1 cellular context compared by ENCODE assay signal in the genomic region with DNA sequence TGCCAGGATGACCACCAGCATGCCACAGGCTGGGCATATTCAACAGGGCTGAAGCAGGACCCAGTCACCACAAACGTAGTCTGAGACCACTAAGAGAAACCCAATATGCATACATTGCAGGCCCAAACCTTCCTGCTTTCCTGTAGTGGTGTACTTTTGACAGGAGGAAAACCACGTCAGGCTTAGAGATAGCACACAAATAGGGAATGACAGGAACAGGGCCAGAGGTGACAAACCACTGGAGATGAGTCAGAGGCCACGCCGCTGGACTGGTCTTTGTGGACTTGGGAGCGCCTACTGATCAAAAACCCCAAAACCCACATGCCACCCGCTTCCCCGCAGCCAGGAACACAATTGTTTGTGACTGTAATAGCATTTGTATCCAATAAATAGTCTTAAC.
A peak's percentile ranks its signal among the peaks of the same experiment; 100 is the strongest.
TF ChIP-seq lines count a peak whose summit lies in the region.

No MANE protein-coding gene starts in this region.

TF ChIP-seq in K562, 482 proteins besides CTCF, POLR2A, EP300 and RAD21:
- TF ChIP-seq NR2C1 (IDR thresholded peaks at IDR 0.05) (no peak), NR2C1 (tag; IDR thresholded peaks at IDR 0.05) (no peak), GTF2B (IDR thresholded peaks at IDR 0.05; ENCODE audit: extremely low read depth, insufficient read length) (no peak), ZBTB9 (CRISPR knock-in tag; IDR thresholded peaks at IDR 0.05) (peak; percentile 73; the same call in 1 of the 2 replicates), ZBED1 (IDR thresholded peaks at IDR 0.05) (no peak), HNRNPUL1 (IDR thresholded peaks at IDR 0.05; ENCODE audit: low read length) (no peak), ATF3 (IDR thresholded peaks at IDR 0.05) (peak; percentile 41; the same call in 1 of the 2 replicates), ATF3 (CRISPR knock-in tag; conservative IDR thresholded peaks at IDR 0.05) (no peak), ZFP1 (CRISPR knock-in tag; IDR thresholded peaks at IDR 0.05) (no peak), CHD1 (IDR thresholded peaks at IDR 0.05; ENCODE audit: low read length) (no peak), ZFX (CRISPR knock-in tag; IDR thresholded peaks at IDR 0.05) (peak; percentile 22; the same call in 1 of the 2 replicates), JUND (IDR thresholded peaks at IDR 0.05; ENCODE audit: borderline replicate concordance, low read depth, low read length) (peak; percentile 67; the same call in 1 of the 2 replicates), JUND (tag; IDR thresholded peaks at IDR 0.05; ENCODE audit: borderline replicate concordance, low read depth, low read length) (peak; percentile 31; the same call in 1 of the 3 replicates), RBFOX2 (IDR thresholded peaks at IDR 0.05; ENCODE audit: low read depth, low read length) (no peak), ZNF395 (CRISPR knock-in tag; IDR thresholded peaks at IDR 0.05) (no peak), PRPF4 (IDR thresholded peaks at IDR 0.05; ENCODE audit: insufficient read depth, low read depth, low read length, poor library complexity, severe bottlenecking) (no peak), MYBL2 (IDR thresholded peaks at IDR 0.05; ENCODE audit: low read depth) (no peak), MYBL2 (CRISPR knock-in tag; IDR thresholded peaks at IDR 0.05; ENCODE audit: borderline replicate concordance) (no peak), POLR2AphosphoS2 (IDR thresholded peaks at IDR 0.05; ENCODE audit: low read length) (no peak), ZNF175 (CRISPR knock-in tag; IDR thresholded peaks at IDR 0.05; ENCODE audit: low read depth) (no peak), FOSL1 (tag; conservative IDR thresholded peaks at IDR 0.05) (peak; percentile 87)
- TF ChIP-seq, protein P1, sequence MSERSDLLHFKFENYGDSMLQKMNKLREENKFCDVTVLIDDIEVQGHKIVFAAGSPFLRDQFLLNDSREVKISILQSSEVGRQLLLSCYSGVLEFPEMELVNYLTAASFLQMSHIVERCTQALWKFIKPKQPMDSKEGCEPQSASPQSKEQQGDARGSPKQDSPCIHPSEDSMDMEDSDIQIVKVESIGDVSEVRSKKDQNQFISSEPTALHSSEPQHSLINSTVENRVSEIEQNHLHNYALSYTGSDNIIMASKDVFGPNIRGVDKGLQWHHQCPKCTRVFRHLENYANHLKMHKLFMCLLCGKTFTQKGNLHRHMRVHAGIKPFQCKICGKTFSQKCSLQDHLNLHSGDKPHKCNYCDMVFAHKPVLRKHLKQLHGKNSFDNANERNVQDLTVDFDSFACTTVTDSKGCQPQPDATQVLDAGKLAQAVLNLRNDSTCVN (CRISPR knock-in tag; IDR thresholded peaks at IDR 0.05) = no peak
